Comparison of ENCODE assay signal across 9 cellular contexts in the genomic region with DNA sequence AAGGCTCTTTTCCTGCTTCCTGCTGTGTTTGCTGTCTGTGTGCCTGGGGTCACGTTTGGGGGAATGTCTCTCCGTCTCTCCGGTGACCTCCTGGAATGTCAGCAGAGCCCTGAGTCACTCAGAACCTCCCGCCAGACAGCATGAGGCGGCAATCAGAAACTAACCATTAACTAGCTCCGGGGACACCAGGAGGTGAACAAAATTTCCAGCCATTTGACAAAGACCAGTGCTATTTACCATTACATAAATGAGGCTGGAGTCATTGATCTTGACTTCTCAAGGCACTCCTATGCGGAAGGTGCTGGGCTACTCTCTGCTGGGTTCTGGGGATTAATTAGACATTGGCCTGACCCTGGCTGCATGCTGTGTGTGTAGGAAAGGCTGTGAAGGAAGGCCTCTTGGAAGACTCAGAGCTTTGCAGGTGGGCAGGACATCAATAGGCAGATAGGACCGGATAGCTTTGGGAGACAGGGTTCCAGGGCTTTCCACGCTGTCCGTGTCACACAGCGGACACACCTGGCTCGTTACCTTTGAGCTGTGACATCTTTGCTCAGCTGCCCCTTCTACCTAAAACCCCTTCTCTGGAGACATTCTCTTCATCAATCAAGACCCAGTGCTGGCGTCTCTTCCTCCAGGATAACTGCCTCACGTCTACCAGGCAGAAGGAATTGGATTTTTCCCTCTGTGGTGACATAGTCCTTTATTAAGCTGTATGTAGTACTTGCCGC.
DNase-seq lines count a peak whose midpoint lies in the region; ATAC-seq and TF ChIP-seq lines count a peak whose summit lies in the region.
"Had no signal": no experiment of that assay in that cellular context is flagged by ENCODE, and none has a peak within 500 bp of the region (broad histone marks: within the 10 kb centered on the region; RNA-seq: fewer than 3 reads in every experiment).

No MANE protein-coding gene starts in this region.

- POLR2A ChIA-PET in naive thymus-derived CD8-positive, alpha-beta T cell (lab: Charles Lee) = no interaction called here

- 59 to 63% methylated on average over 15 of the region's 15 CpGs for WGBS in tibial nerve, 2 donors

- no peaks in the 10 kb centered on the region for H3K9me3 Mint-ChIP-seq in naive thymus-derived CD8-positive, alpha-beta T cell

- H3K27me3 Mint-ChIP-seq in naive thymus-derived CD8-positive, alpha-beta T cell = no peaks in the 10 kb centered on the region

- TF ChIP-seq EP300 in tibial nerve (IDR thresholded peaks at IDR 0.05) = no peak

- peaks cover 0 to 22% (median 5%) of the 10 kb centered on the region in 4 donors for H3K4me1 ChIP-seq in tibial nerve

- peak; percentile 49 for DNase-seq in H4 (ENCODE audit: low spot score)
- no peak for DNase-seq in SK-N-MC (ENCODE audit: low read depth, low spot score)
- DNase-seq in glomerular visceral epithelial cell (ENCODE audit: extremely low spot score) = peak; percentile 96
- DNase-seq in renal cortical epithelial cell (ENCODE audit: low read depth) = peak; percentile 99
- DNase-seq in erythroblast (lab: John Stamatoyannopoulos, UW) = no peak
- no peak for DNase-seq in naive thymus-derived CD8-positive, alpha-beta T cell
- no peak for DNase-seq in SHP77 (lab: John Stamatoyannopoulos, UW)
- DNase-seq in tibial nerve (ENCODE audit: low spot score in 2 of 2) = no peak
- DNase-seq: NCI-H345 had no signal

- no peak overlapping the region for H3K4me3 Mint-ChIP-seq in naive thymus-derived CD8-positive, alpha-beta T cell

- peaks cover 8 to 24% (median 10%) of the 10 kb centered on the region in 4 donors for H3K4me1 Mint-ChIP-seq in naive thymus-derived CD8-positive, alpha-beta T cell

- H3K9ac ChIP-seq in SK-N-MC (ENCODE audit: insufficient read length) = no peak overlapping the region

- ATAC-seq in naive thymus-derived CD8-positive, alpha-beta T cell = no peak

- H3K27ac ChIP-seq in SK-N-MC = no peak overlapping the region
- H3K27ac ChIP-seq in tibial nerve = no peak overlapping the region

- TF ChIP-seq POLR2A in erythroblast (IDR thresholded peaks at IDR 0.05; ENCODE audit: low read length) (no peak), tibial nerve (IDR thresholded peaks at IDR 0.05) (no peak)

- H3K36me3 ChIP-seq in SK-N-MC (ENCODE audit: insufficient read depth, low read length) (no peaks in the 10 kb centered on the region), tibial nerve (no peaks in the 10 kb centered on the region)

- H3K36me3 Mint-ChIP-seq in naive thymus-derived CD8-positive, alpha-beta T cell = peaks cover 0 to 4% (median 0%) of the 10 kb centered on the region in 3 donors

- H3K27ac Mint-ChIP-seq in naive thymus-derived CD8-positive, alpha-beta T cell = peak overlapping the region in 2 of 10 donors; percentile 9 to 27

- peak overlapping the region; percentile 43; the same call in 1 of the 2 replicates for H3K4me3 ChIP-seq in SK-N-MC
- no peak overlapping the region for H3K4me3 ChIP-seq in tibial nerve

- H3K27me3 ChIP-seq in tibial nerve = no peaks in the 10 kb centered on the region

- H3K9me3 ChIP-seq in SK-N-MC (ENCODE audit: low read depth, low read length) = no peaks in the 10 kb centered on the region
- no peaks in the 10 kb centered on the region for H3K9me3 ChIP-seq in tibial nerve

- TF ChIP-seq CTCF in tibial nerve (IDR thresholded peaks at IDR 0.05) = no peak

Comparison
In these comparisons a context has a peak if more than half of its experiments do, and no peak if none do; other contexts are left out.
1. DNase-seq: peak in H4 (single experiment), glomerular visceral epithelial cell (single experiment) and renal cortical epithelial cell (single experiment); none in SK-N-MC (single experiment), erythroblast (0 of 2), naive thymus-derived CD8-positive, alpha-beta T cell (0 of 10), SHP77 (0 of 2) and tibial nerve (0 of 2).